In genomic region chr3:63908776-63909175, GRCh38 we compare ENCODE assay signal across 29 cellular contexts. TPM values are rescaled to one million over a fixed set of nuclear protein-coding genes. Genes with fewer than 3 reads are reported as not detected.
"Had no signal": no experiment of that assay in that cellular context is flagged by ENCODE, and none has a peak within 500 bp of the region (broad histone marks: within the 10 kb centered on the region; RNA-seq: fewer than 3 reads in every experiment).

No MANE protein-coding gene starts in this region.

- H3K4me3 Mint-ChIP-seq: activated CD4-positive, alpha-beta T cell treated with anti-CD3 and anti-CD28 coated beads, Interleukin-2, amount 10 ng/mL, durations not matched to agents 7 days and 5 days; neural progenitor cell; stimulated activated naive B cell treated with anti-CD40 and anti-IgM and Interleukin-4, amounts not matched to agents 10 μg/mL and 1 μg/mL and 100 μg/mL, for 72 hours had no signal

- ATAC-seq: activated CD4-positive, CD25-positive, alpha-beta regulatory T cell treated with anti-CD3 and anti-CD28 coated beads, Interleukin-2, amount 50 U/mL, for 24 hours; sciatic nerve; stimulated activated naive B cell treated with anti-CD40 and anti-IgM and Interleukin-4, amounts not matched to agents 10 μg/mL and 1 μg/mL and 100 μg/mL, for 72 hours had no signal

- H3K27me3 Mint-ChIP-seq: activated CD4-positive, alpha-beta T cell treated with anti-CD3 and anti-CD28 coated beads, Interleukin-2, amount 10 ng/mL, durations not matched to agents 7 days and 5 days; stimulated activated naive B cell treated with anti-CD40 and anti-IgM and Interleukin-4, amounts not matched to agents 10 μg/mL and 1 μg/mL and 100 μg/mL, for 72 hours had no signal

- H3K27ac ChIP-seq: esophagus muscularis mucosa, left ventricle myocardium inferior, neural progenitor cell, testis, uterus, VCaP had no signal

- DNase-seq: activated CD4-positive, alpha-beta T cell treated with anti-CD3 and anti-CD28 coated beads, Interleukin-2, amount 10 ng/mL, durations not matched to agents 7 days and 5 days; activated effector memory CD4-positive, alpha-beta T cell treated with anti-CD3 and anti-CD28 coated beads, Interleukin-2, amount 50 U/mL, for 16 hours; activated naive CD4-positive, alpha-beta T cell treated with anti-CD3 and anti-CD28 coated beads, Interleukin-2, amount 50 U/mL, for 16 hours; activated T-cell treated with anti-CD3 and anti-CD28 coated beads, Interleukin-2, amount 50 U/mL, for 48 hours; central memory CD4-positive, alpha-beta T cell; effector memory CD4-positive, alpha-beta T cell; hippocampal formation; left ventricle myocardium inferior; mammary epithelial cell; posterior cingulate gyrus; small intestine; stimulated activated CD4-positive, alpha-beta T cell treated with anti-CD3 and anti-CD28 coated beads, Interleukin-2, amount 100 ng/mL, for 24 hours; stimulated activated naive B cell treated with anti-CD40 and anti-IgM and Interleukin-4, amounts not matched to agents 10 μg/mL and 1 μg/mL and 100 μg/mL, for 72 hours; testis; uterus had no signal

- H3K9me3 Mint-ChIP-seq: activated CD4-positive, alpha-beta T cell treated with anti-CD3 and anti-CD28 coated beads, Interleukin-2, amount 10 ng/mL, durations not matched to agents 7 days and 5 days; neural progenitor cell; stimulated activated naive B cell treated with anti-CD40 and anti-IgM and Interleukin-4, amounts not matched to agents 10 μg/mL and 1 μg/mL and 100 μg/mL, for 72 hours had no signal

- H3K4me3 ChIP-seq: esophagus muscularis mucosa, left ventricle myocardium inferior, neural progenitor cell, testis, uterus had no signal

- H3K36me3 ChIP-seq: left ventricle myocardium inferior, neural progenitor cell, uterus had no signal

- H3K27me3 ChIP-seq: esophagus muscularis mucosa, neural progenitor cell, testis, uterus had no signal

- H3K9me3 ChIP-seq: esophagus muscularis mucosa, left ventricle myocardium inferior, testis, uterus had no signal

- H3K27ac Mint-ChIP-seq: activated CD4-positive, alpha-beta T cell treated with anti-CD3 and anti-CD28 coated beads, Interleukin-2, amount 10 ng/mL, durations not matched to agents 7 days and 5 days; neural progenitor cell; stimulated activated naive B cell treated with anti-CD40 and anti-IgM and Interleukin-4, amounts not matched to agents 10 μg/mL and 1 μg/mL and 100 μg/mL, for 72 hours had no signal

RNA-seq across cellular contexts. Expression of gene SCAANT1, which starts 3.4 kb away (rescaled TPM):
- total RNA-seq: activated CD4-positive, alpha-beta T cell treated with anti-CD3 and anti-CD28 coated beads, Interleukin-2, amount 10 ng/mL, durations not matched to agents 7 days and 5 days; astrocyte; dermis microvascular lymphatic vessel endothelial cell; endothelial cell of umbilical vein; esophagus muscularis mucosa; frontal cortex; left ventricle myocardium inferior; mammary epithelial cell; mononuclear cell; myocyte; omental fat pad; renal cortical epithelial cell; sciatic nerve; T-helper 2 cell treated with Interferon-gamma antibody and Interleukin-4, amounts not matched to agents 100 ng/mL and 5 ng/mL, for 36 hours; testis; uterus had no signal
- polyA plus RNA-seq: endothelial cell of umbilical vein, mammary epithelial cell, small intestine had no signal
